Comparison of ENCODE assay signal across 17 cellular contexts in genomic region chr3:195698325-195699147, GRCh38. TPM values are rescaled to one million over a fixed set of nuclear protein-coding genes. Genes with fewer than 3 reads are reported as not detected.
A peak's percentile ranks its signal among the peaks of the same experiment; 100 is the strongest.
DNase-seq lines count a peak whose midpoint lies in the region; ATAC-seq and TF ChIP-seq lines count a peak whose summit lies in the region.
"Had no signal": no experiment of that assay in that cellular context is flagged by ENCODE, and none has a peak within 500 bp of the region (broad histone marks: within the 10 kb centered on the region; RNA-seq: fewer than 3 reads in every experiment).

No MANE protein-coding gene starts in this region.

- no peak for TF ChIP-seq CTCF in HCT116 (IDR thresholded peaks at IDR 0.05 in 2 of 3, conservative IDR thresholded peaks at IDR 0.05 in 1 of 3; ENCODE audit: borderline replicate concordance in 1 of 3, insufficient read depth in 1 of 3, low read depth in 2 of 3, low read length in 2 of 3)
- no peak for TF ChIP-seq CTCF in choroid plexus epithelial cell (conservative IDR thresholded peaks at IDR 0.05; ENCODE audit: low read depth, low read length)
- no peak for TF ChIP-seq CTCF in nephron progenitor cell (IDR thresholded peaks at IDR 0.05)

- RAD21 ChIA-PET in HCT116 (lab: Charles Lee; ENCODE audit: low non-redundant PET in 1 of 2, low total read pairs in 2 of 2, uncharacterized antibody in 2 of 2, unreplicated experiment in 2 of 2) = no interaction called here

- no peak overlapping the region for H3K4me2 ChIP-seq in HCT116 (ENCODE audit: low read length)

- peaks cover 23 to 31% of the 10 kb centered on the region in 2 donors for H3K36me3 Mint-ChIP-seq in CD4-positive, alpha-beta memory T cell
- peaks cover 43% of the 10 kb centered on the region for H3K36me3 Mint-ChIP-seq in nephron progenitor cell (ENCODE audit: low read depth)

- no peak for TF ChIP-seq POLR2A in HCT116 (IDR thresholded peaks at IDR 0.05; ENCODE audit: borderline replicate concordance, extremely low read depth, insufficient read depth, insufficient read length)

- H3K27me3 ChIP-seq in CD4-positive, alpha-beta memory T cell (ENCODE audit: insufficient read depth, low read length) = no peaks in the 10 kb centered on the region
- no peaks in the 10 kb centered on the region for H3K27me3 ChIP-seq in HCT116 (ENCODE audit: insufficient read depth, low read length)

- H4K20me1 ChIP-seq in HCT116 (ENCODE audit: insufficient read depth) = no peaks in the 10 kb centered on the region

- no peak for ATAC-seq in HCT116
- ATAC-seq: activated T-cell treated with anti-CD3 and anti-CD28 coated beads, Interleukin-2, amount 50 U/mL, for 72 hours had no signal

- H3K36me3 ChIP-seq in CD4-positive, alpha-beta memory T cell (ENCODE audit: insufficient read depth, low read length) = peaks cover 4% of the 10 kb centered on the region
- peaks cover 0 to 3% of the 10 kb centered on the region in 2 experiments; a peak in 2 of 4 replicates for H3K36me3 ChIP-seq in HCT116 (ENCODE audit: control insufficient read depth in 1 of 2, insufficient read depth in 2 of 2, low read length in 2 of 2)

- H2AFZ ChIP-seq in HCT116 (ENCODE audit: low read depth, low read length, poor library complexity, severe bottlenecking) = no peak overlapping the region
- H2AFZ ChIP-seq: parathyroid adenoma had no signal

- H3K9me3 ChIP-seq in CD4-positive, alpha-beta memory T cell (ENCODE audit: control insufficient read depth in 1 of 2, low read length in 2 of 2) = no peaks in the 10 kb centered on the region
- no peaks in the 10 kb centered on the region for H3K9me3 ChIP-seq in HCT116 (ENCODE audit: control insufficient read depth in 1 of 2, insufficient read depth in 1 of 2, low read depth in 1 of 2, low read length in 2 of 2)

- no peak overlapping the region for H3K27ac ChIP-seq in CD4-positive, alpha-beta memory T cell (ENCODE audit: low read depth, low read length)
- no peak overlapping the region for H3K27ac ChIP-seq in HCT116 (ENCODE audit: low read depth, low read length)
- H3K27ac ChIP-seq: coronary artery, parathyroid adenoma, WERI-Rb-1 had no signal

- H3K4me3 ChIP-seq in CD4-positive, alpha-beta memory T cell (ENCODE audit: low read length in 2 of 2) = no peak overlapping the region
- H3K4me3 ChIP-seq in HCT116 (replicated peaks in 1 of 2; ENCODE audit: low read depth in 1 of 2, low read length in 2 of 2) (no peak overlapping the region), choroid plexus epithelial cell (ENCODE audit: low read depth, low read length) (no peak overlapping the region)
- H3K4me3 ChIP-seq: coronary artery had no signal

- H3K9ac ChIP-seq in HCT116 (ENCODE audit: low read length) = no peak overlapping the region
- H3K9ac ChIP-seq: parathyroid adenoma had no signal

- H3K9me3 Mint-ChIP-seq in CD4-positive, alpha-beta memory T cell = no peaks in the 10 kb centered on the region
- H3K9me3 Mint-ChIP-seq in nephron progenitor cell = no peaks in the 10 kb centered on the region
- H3K9me3 Mint-ChIP-seq: activated T-cell treated with anti-CD3 and anti-CD28 coated beads, Interleukin-2, amount 50 U/mL, for 72 hours had no signal

- no peaks in the 10 kb centered on the region for H3K4me1 ChIP-seq in CD4-positive, alpha-beta memory T cell (ENCODE audit: insufficient read depth, low read length)
- H3K4me1 ChIP-seq in HCT116 (ENCODE audit: control insufficient read depth in 1 of 2, insufficient read depth in 2 of 2, low read length in 2 of 2) = peaks cover 0 to 17% of the 10 kb centered on the region in 2 experiments; a peak in 2 of 4 replicates
- H3K4me1 ChIP-seq: parathyroid adenoma had no signal

- no peak for TF ChIP-seq RAD21 in HCT116 (IDR thresholded peaks at IDR 0.05; ENCODE audit: low read depth)

- peaks cover 6 to 10% (median 9%) of the 10 kb centered on the region in 4 donors for H3K4me1 Mint-ChIP-seq in CD4-positive, alpha-beta memory T cell
- peaks cover 34% of the 10 kb centered on the region for H3K4me1 Mint-ChIP-seq in nephron progenitor cell

- intact Hi-C loops in CD4-positive, alpha-beta memory T cell (cut with micrococcal nuclease) = no loop called here
- intact Hi-C loops in HCT116 (cut with micrococcal nuclease) = no loop called here

- POLR2A ChIA-PET in CD4-positive, alpha-beta memory T cell (lab: Charles Lee; ENCODE audit: partially characterized antibody) = no interaction called here
- POLR2A ChIA-PET in HCT116 (lab: Charles Lee) = no interaction called here

- no peaks in the 10 kb centered on the region for H3K79me2 ChIP-seq in HCT116 (ENCODE audit: insufficient read depth, low read length)
- H3K79me2 ChIP-seq: parathyroid adenoma had no signal

- H3K9me2 ChIP-seq in HCT116 (ENCODE audit: insufficient read depth) = no peaks in the 10 kb centered on the region

- no peaks in the 10 kb centered on the region for H3K27me3 Mint-ChIP-seq in CD4-positive, alpha-beta memory T cell
- H3K27me3 Mint-ChIP-seq in nephron progenitor cell (ENCODE audit: low read depth, poor library complexity) = no peaks in the 10 kb centered on the region

- H3K27ac Mint-ChIP-seq in CD4-positive, alpha-beta memory T cell = peak overlapping the region in 5 of 7 donors; percentile 9 to 20 (median 14)
- peak overlapping the region; percentile 33 for H3K27ac Mint-ChIP-seq in nephron progenitor cell
- H3K27ac Mint-ChIP-seq: activated T-cell treated with anti-CD3 and anti-CD28 coated beads, Interleukin-2, amount 50 U/mL, for 72 hours had no signal

- DNase-seq in CD4-positive, alpha-beta memory T cell = no peak
- no peak for DNase-seq in HCT116 (ENCODE audit: low read depth, low spot score)
- DNase-seq in choroid plexus epithelial cell (ENCODE audit: low read depth) = peak; percentile 38
- DNase-seq in nephron progenitor cell = no peak
- DNase-seq in NCI-H2227 treated with DMSO at 0.1 percent for 48 hours (lab: John Stamatoyannopoulos, UW) = no peak
- DNase-seq in OCI-M1 (lab: John Stamatoyannopoulos, UW) = no peak
- no peak for DNase-seq in SW480 (ENCODE audit: low spot score)
- no peak for DNase-seq in NK-92 treated with Interleukin-12 subunit alpha and Interleukin-12 subunit beta, amount 100 ng/mL, for 24 hours (lab: John Stamatoyannopoulos, UW)
- DNase-seq: activated T-cell treated with anti-CD3 and anti-CD28 coated beads, Interleukin-2, amount 50 U/mL, for 72 hours; NCI-H1417; NCI-H69; stimulated activated CD4-positive, alpha-beta T cell treated with anti-CD3 and anti-CD28 coated beads, Interleukin-2, amount 100 ng/mL, for 24 hours; stimulated activated naive CD4-positive, alpha-beta T cell treated with Interleukin-2 at 50 U/mL for 16 hours; WERI-Rb-1 had no signal

- CTCF ChIA-PET in CD4-positive, alpha-beta memory T cell (lab: Charles Lee; ENCODE audit: partially characterized antibody) = no interaction called here
- CTCF ChIA-PET in HCT116 (lab: Charles Lee) = no interaction called here

- TSS peak; percentile 11 for BruUV-seq in HCT116 (replicated peaks; lab: Mats Ljungman, UMichigan)

- H3K4me3 Mint-ChIP-seq in CD4-positive, alpha-beta memory T cell = no peak overlapping the region
- H3K4me3 Mint-ChIP-seq in nephron progenitor cell = peak overlapping the region; percentile 6
- H3K4me3 Mint-ChIP-seq: activated T-cell treated with anti-CD3 and anti-CD28 coated beads, Interleukin-2, amount 50 U/mL, for 72 hours; CD14-positive monocyte had no signal

TF ChIP-seq in HCT116, 20 proteins besides CTCF, POLR2A, EP300 and RAD21 (continues in another document):
- TF ChIP-seq EGR1 (IDR thresholded peaks at IDR 0.05; ENCODE audit: low read depth) (no peak), FOSL1 (IDR thresholded peaks at IDR 0.05; ENCODE audit: low read depth) (no peak), REST (IDR thresholded peaks at IDR 0.05; ENCODE audit: low read depth) (no peak), ZBTB33 (IDR thresholded peaks at IDR 0.05; ENCODE audit: extremely low read depth, insufficient replicate concordance, low read length) (no peak), EZH2 (IDR thresholded peaks at IDR 0.05) (no peak), JUND (IDR thresholded peaks at IDR 0.05) (no peak)

RNA-seq across cellular contexts. Expression of gene MUC20, which starts 22.2 kb away (rescaled TPM):
- 10 to 100 TPM in 1 of 2 experiments, 1 to 10 TPM in 1; 9.9 to 12.5 TPM for total RNA-seq in CD4-positive, alpha-beta memory T cell
- under 1 TPM; 0.54 to 0.70 TPM for polyA plus RNA-seq in CD4-positive, alpha-beta memory T cell
- total RNA-seq in HCT116 (2021; ENCODE audit: unreplicated experiment) = 2.4 TPM
- 2.1 and 2.7 TPM in 2 replicates for polyA plus RNA-seq in HCT116 (2012)
- polyA plus RNA-seq: CD14-positive monocyte had no signal
